ENCODE assay signal across 23 cellular contexts in genomic region chrX:7647826-7648225, GRCh38.
"Had no signal": no experiment of that assay in that cellular context is flagged by ENCODE, and none has a peak within 500 bp of the region (broad histone marks: within the 10 kb centered on the region; RNA-seq: fewer than 3 reads in every experiment).

No MANE protein-coding gene starts in this region.

- H3K27ac ChIP-seq: esophagus muscularis mucosa, gastroesophageal sphincter, heart right ventricle, left ventricle myocardium inferior, prostate gland, suprapubic skin, transverse colon, uterus had no signal

- H3K4me1 ChIP-seq: esophagus muscularis mucosa, gastroesophageal sphincter, heart right ventricle, left ventricle myocardium inferior, prostate gland, suprapubic skin, transverse colon, uterus had no signal

- H3K9me3 ChIP-seq: gastroesophageal sphincter, left ventricle myocardium inferior, prostate gland, suprapubic skin, transverse colon, uterus had no signal

- ATAC-seq: activated CD4-positive, alpha-beta T cell treated with anti-CD3 and anti-CD28 coated beads for 36 hours; gastroesophageal sphincter; heart right ventricle; right cardiac atrium; stimulated activated naive CD8-positive, alpha-beta T cell treated with anti-CD3 and anti-CD28 coated beads, Interleukin-15, amount 100 ng/mL, for 72 hours had no signal

- DNase-seq: activated CD4-positive, alpha-beta T cell treated with anti-CD3 and anti-CD28 coated beads for 36 hours; activated CD4-positive, alpha-beta T cell treated with anti-CD3 and anti-CD28 coated beads, Interleukin-2, amount 50 U/mL, for 48 hours; activated naive CD4-positive, alpha-beta T cell; activated naive CD8-positive, alpha-beta T cell treated with anti-CD3 and anti-CD28 coated beads for 36 hours; activated T-cell treated with anti-CD3 and anti-CD28 coated beads for 4 hours; amniotic stem cell; dermis blood vessel endothelial cell; effector memory CD4-positive, alpha-beta T cell; heart right ventricle; left ventricle myocardium inferior; mammary epithelial cell; right cardiac atrium; small intestine; stimulated activated CD4-positive, alpha-beta T cell treated with anti-CD3 and anti-CD28 coated beads, Interleukin-15, amount 100 ng/mL, for 24 hours; stimulated activated CD4-positive, alpha-beta T cell treated with anti-CD3 and anti-CD28 coated beads, Interleukin-4, amount 100 ng/mL, for 1 hour; stimulated activated naive CD8-positive, alpha-beta T cell treated with anti-CD3 and anti-CD28 coated beads, Interleukin-15, amount 100 ng/mL, for 72 hours; transverse colon; uterus had no signal

- H3K4me1 Mint-ChIP-seq: activated CD4-positive, alpha-beta T cell treated with anti-CD3 and anti-CD28 coated beads for 36 hours; activated naive CD8-positive, alpha-beta T cell treated with anti-CD3 and anti-CD28 coated beads for 36 hours; stimulated activated naive CD8-positive, alpha-beta T cell treated with anti-CD3 and anti-CD28 coated beads, Interleukin-15, amount 100 ng/mL, for 72 hours had no signal

- H3K27me3 Mint-ChIP-seq: activated CD4-positive, alpha-beta T cell treated with anti-CD3 and anti-CD28 coated beads for 36 hours; activated naive CD8-positive, alpha-beta T cell treated with anti-CD3 and anti-CD28 coated beads for 36 hours; stimulated activated naive CD8-positive, alpha-beta T cell treated with anti-CD3 and anti-CD28 coated beads, Interleukin-15, amount 100 ng/mL, for 72 hours had no signal

- H3K27ac Mint-ChIP-seq: activated CD4-positive, alpha-beta T cell treated with anti-CD3 and anti-CD28 coated beads for 36 hours; activated naive CD8-positive, alpha-beta T cell treated with anti-CD3 and anti-CD28 coated beads for 36 hours; stimulated activated naive CD8-positive, alpha-beta T cell treated with anti-CD3 and anti-CD28 coated beads, Interleukin-15, amount 100 ng/mL, for 72 hours had no signal

- H3K36me3 Mint-ChIP-seq: activated naive CD8-positive, alpha-beta T cell treated with anti-CD3 and anti-CD28 coated beads for 36 hours had no signal

- H3K27me3 ChIP-seq: esophagus muscularis mucosa, gastroesophageal sphincter, heart right ventricle, suprapubic skin, transverse colon, uterus had no signal

- H3K4me3 Mint-ChIP-seq: activated CD4-positive, alpha-beta T cell treated with anti-CD3 and anti-CD28 coated beads for 36 hours; activated naive CD8-positive, alpha-beta T cell treated with anti-CD3 and anti-CD28 coated beads for 36 hours; neural crest cell; stimulated activated naive CD8-positive, alpha-beta T cell treated with anti-CD3 and anti-CD28 coated beads, Interleukin-15, amount 100 ng/mL, for 72 hours had no signal

- H3K4me3 ChIP-seq: esophagus muscularis mucosa, gastroesophageal sphincter, heart right ventricle, left ventricle myocardium inferior, prostate gland, suprapubic skin, transverse colon, uterus had no signal

- H3K9me3 Mint-ChIP-seq: activated naive CD8-positive, alpha-beta T cell treated with anti-CD3 and anti-CD28 coated beads for 36 hours; neural crest cell; stimulated activated naive CD8-positive, alpha-beta T cell treated with anti-CD3 and anti-CD28 coated beads, Interleukin-15, amount 100 ng/mL, for 72 hours had no signal

- H3K36me3 ChIP-seq: esophagus muscularis mucosa, gastroesophageal sphincter, heart right ventricle, left ventricle myocardium inferior, prostate gland, suprapubic skin, transverse colon, uterus had no signal
